ENCODE assay signal across 18 cellular contexts in genomic region chr15:47742334-47742733, GRCh38. TPM values are rescaled to one million over a fixed set of nuclear protein-coding genes. Genes with fewer than 3 reads are reported as not detected.
"Had no signal": no experiment of that assay in that cellular context is flagged by ENCODE, and none has a peak within 500 bp of the region (broad histone marks: within the 10 kb centered on the region; RNA-seq: fewer than 3 reads in every experiment).

No MANE protein-coding gene starts in this region.

- ATAC-seq: foreskin keratinocyte; left lung; right lobe of liver; stimulated activated naive CD8-positive, alpha-beta T cell treated with anti-CD3 and anti-CD28 coated beads, Interleukin-15, amount 100 ng/mL, for 72 hours had no signal

- H3K36me3 ChIP-seq: adrenal gland, colonic mucosa, left lung, prostate gland, right lobe of liver had no signal

- H3K9me3 Mint-ChIP-seq: memory B cell; nephron progenitor cell; stimulated activated naive CD8-positive, alpha-beta T cell treated with anti-CD3 and anti-CD28 coated beads, Interleukin-15, amount 100 ng/mL, for 72 hours; type B pancreatic cell had no signal

- H3K27ac Mint-ChIP-seq: memory B cell; stimulated activated naive CD8-positive, alpha-beta T cell treated with anti-CD3 and anti-CD28 coated beads, Interleukin-15, amount 100 ng/mL, for 72 hours; type B pancreatic cell had no signal

- H3K9me3 ChIP-seq: adrenal gland, colonic mucosa, left lung, prostate gland, right lobe of liver had no signal

- H3K4me1 Mint-ChIP-seq: memory B cell; stimulated activated naive CD8-positive, alpha-beta T cell treated with anti-CD3 and anti-CD28 coated beads, Interleukin-15, amount 100 ng/mL, for 72 hours had no signal

- H3K27ac ChIP-seq: adrenal gland, colonic mucosa, foreskin keratinocyte, left lung, prostate gland, right lobe of liver had no signal

- H3K4me3 Mint-ChIP-seq: memory B cell; nephron progenitor cell; stimulated activated naive CD8-positive, alpha-beta T cell treated with anti-CD3 and anti-CD28 coated beads, Interleukin-15, amount 100 ng/mL, for 72 hours; type B pancreatic cell had no signal

- H3K36me3 Mint-ChIP-seq: memory B cell had no signal

- H3K4me3 ChIP-seq: adrenal gland, colonic mucosa, left lung, prostate gland, right lobe of liver had no signal

- H3K4me1 ChIP-seq: adrenal gland, foreskin keratinocyte, left lung, prostate gland, right lobe of liver had no signal

- H3K27me3 ChIP-seq: adrenal gland, colonic mucosa, foreskin keratinocyte, left lung, right lobe of liver had no signal

- DNase-seq: activated CD4-positive, alpha-beta T cell treated with anti-CD3 and anti-CD28 coated beads for 1 hour; activated CD4-positive, alpha-beta T cell treated with anti-CD3 and anti-CD28 coated beads, Interleukin-2, amount 50 U/mL, for 4 hours; activated effector memory CD4-positive, alpha-beta T cell treated with Interleukin-2 at 50 U/mL for 16 hours; activated naive CD4-positive, alpha-beta T cell treated with anti-CD3 and anti-CD28 coated beads, Interleukin-2, amount 50 U/mL, for 16 hours; activated T-cell treated with anti-CD3 and anti-CD28 coated beads, Interleukin-2, amount 50 U/mL, for 1 hour; adrenal gland; caudate nucleus; colonic mucosa; foreskin keratinocyte; glutamatergic neuron; left lung; nephron progenitor cell; right lobe of liver; stimulated activated naive CD8-positive, alpha-beta T cell treated with anti-CD3 and anti-CD28 coated beads, Interleukin-15, amount 100 ng/mL, for 72 hours had no signal

RNA-seq across cellular contexts. Expression of gene SEMA6D, which starts 25.0 kb away (rescaled TPM):
- total RNA-seq: T-helper 1 cell treated with Interleukin-12 subunit alpha and Interleukin-12 subunit beta and Interleukin-4 antibody, amounts not matched to agents 30 ng/mL and 1 ng/mL, for 36 hours had no signal
